In the genomic region with DNA sequence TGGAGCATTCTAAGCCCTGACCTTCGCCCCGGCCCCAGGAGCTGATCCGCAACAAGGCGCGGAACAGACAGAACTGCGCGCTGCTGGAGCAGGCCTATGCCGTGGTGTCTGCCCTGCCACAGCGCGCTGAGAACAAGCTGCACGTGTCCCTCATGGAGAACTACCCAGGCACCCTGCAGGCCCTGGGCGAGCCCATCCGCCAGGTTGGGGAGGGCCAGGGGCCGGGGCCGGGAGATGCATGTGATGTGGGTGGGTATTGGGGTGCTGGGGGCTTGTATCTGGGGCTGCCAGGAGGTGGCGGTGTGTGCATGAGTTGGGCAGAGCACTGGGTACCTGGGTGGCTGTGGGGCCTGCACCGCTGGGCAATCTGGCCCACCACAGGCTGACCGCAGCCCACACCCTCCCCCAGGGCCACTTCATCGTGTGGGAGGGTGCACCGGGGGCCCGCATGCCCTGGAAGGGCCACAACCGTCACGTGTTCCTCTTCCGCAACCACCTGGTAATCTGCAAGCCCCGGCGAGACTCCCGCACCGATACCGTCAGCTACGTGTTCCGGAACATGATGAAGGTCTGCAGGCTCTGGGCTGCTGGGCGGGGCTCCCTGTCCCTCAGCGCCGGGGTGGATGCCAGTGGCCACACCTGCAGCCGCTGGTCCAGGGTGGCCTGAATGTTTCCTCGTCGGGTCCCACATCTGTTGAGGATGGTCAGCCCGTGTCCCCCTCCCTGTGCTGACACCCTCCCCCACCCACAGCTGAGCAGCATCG, we compare ENCODE assay signal across 12 cellular contexts.
DNase-seq lines count a peak whose midpoint lies in the region; TF ChIP-seq lines count a peak whose summit lies in the region.
"Had no signal": no experiment of that assay in that cellular context is flagged by ENCODE, and none has a peak within 500 bp of the region (broad histone marks: within the 10 kb centered on the region; RNA-seq: fewer than 3 reads in every experiment).

No MANE protein-coding gene starts in this region.

- no peak overlapping the region for H3K27ac Mint-ChIP-seq in activated naive CD4-positive, alpha-beta T cell treated with anti-CD3 and anti-CD28 coated beads for 36 hours
- no peak overlapping the region for H3K27ac Mint-ChIP-seq in T-helper 2 cell treated with Interferon-gamma antibody and Interleukin-4, amounts not matched to agents 5 μg/mL and 100 μg/mL, for 36 hours

- no peaks in the 10 kb centered on the region for H3K27me3 Mint-ChIP-seq in activated naive CD4-positive, alpha-beta T cell treated with anti-CD3 and anti-CD28 coated beads for 36 hours (ENCODE audit: low read depth)
- H3K27me3 Mint-ChIP-seq in T-helper 2 cell treated with Interferon-gamma antibody and Interleukin-4, amounts not matched to agents 5 μg/mL and 100 μg/mL, for 36 hours (ENCODE audit: low read depth) = no peaks in the 10 kb centered on the region
- H3K27me3 Mint-ChIP-seq: CD8-positive, alpha-beta memory T cell had no signal

- H3K9me3 ChIP-seq in Peyer's patch = peaks cover 0 to 6% (median 0%) of the 10 kb centered on the region in 4 donors
- no peaks in the 10 kb centered on the region for H3K9me3 ChIP-seq in tibial artery

- CTCF ChIA-PET in activated naive CD4-positive, alpha-beta T cell treated with anti-CD3 and anti-CD28 coated beads for 36 hours (lab: Charles Lee) = interaction anchor here (0.6 kb wide), 1 partner anchor 174 kb away, joined by 3 read pairs; no protein-coding TSS in a partner anchor

- no peak overlapping the region for H3K4me3 Mint-ChIP-seq in activated naive CD4-positive, alpha-beta T cell treated with anti-CD3 and anti-CD28 coated beads for 36 hours
- no peak overlapping the region for H3K4me3 Mint-ChIP-seq in T-helper 2 cell treated with Interferon-gamma antibody and Interleukin-4, amounts not matched to agents 5 μg/mL and 100 μg/mL, for 36 hours
- H3K4me3 Mint-ChIP-seq: CD8-positive, alpha-beta memory T cell had no signal

- peak; percentile 9 for DNase-seq in activated naive CD4-positive, alpha-beta T cell treated with anti-CD3 and anti-CD28 coated beads for 36 hours
- DNase-seq in activated naive CD4-positive, alpha-beta T cell treated with Interleukin-2 at 50 U/mL for 16 hours = no peak
- DNase-seq in Peyer's patch = peak in 2 of 3 donors; percentile 44 to 51
- peak; percentile 3 for DNase-seq in iPS DF 4.7 (ENCODE audit: extremely low read depth, low spot score)
- peak; percentile 16 to 54 for DNase-seq in tibial artery
- no peak for DNase-seq in T-helper 2 cell treated with Interferon-gamma antibody and Interleukin-4, amounts not matched to agents 5 μg/mL and 100 μg/mL, for 36 hours (ENCODE audit: low spot score)
- no peak for DNase-seq in NCI-H1048 (lab: John Stamatoyannopoulos, UW)
- DNase-seq in NCI-H2081 (lab: John Stamatoyannopoulos, UW) = no peak
- DNase-seq: activated CD4-positive, alpha-beta T cell treated with anti-CD3 and anti-CD28 coated beads, Interleukin-2, amount 50 U/mL, for 1 hour; cortex of kidney had no signal

- H3K4me3 ChIP-seq in Peyer's patch (no peak overlapping the region), tibial artery (no peak overlapping the region)
- H3K4me3 ChIP-seq: lung had no signal

- H3K27me3 ChIP-seq in Peyer's patch (no peaks in the 10 kb centered on the region), tibial artery (no peaks in the 10 kb centered on the region)

- H3K36me3 Mint-ChIP-seq in activated naive CD4-positive, alpha-beta T cell treated with anti-CD3 and anti-CD28 coated beads for 36 hours (ENCODE audit: low read depth) = peaks cover 4% of the 10 kb centered on the region
- H3K36me3 Mint-ChIP-seq in T-helper 2 cell treated with Interferon-gamma antibody and Interleukin-4, amounts not matched to agents 5 μg/mL and 100 μg/mL, for 36 hours (ENCODE audit: low read depth) = peaks cover 2% of the 10 kb centered on the region

- no peaks in the 10 kb centered on the region for H3K4me1 ChIP-seq in Peyer's patch
- no peaks in the 10 kb centered on the region for H3K4me1 ChIP-seq in tibial artery

- no peak overlapping the region for H3K27ac ChIP-seq in Peyer's patch
- no peak overlapping the region for H3K27ac ChIP-seq in tibial artery

- no peaks in the 10 kb centered on the region for H3K4me1 Mint-ChIP-seq in activated naive CD4-positive, alpha-beta T cell treated with anti-CD3 and anti-CD28 coated beads for 36 hours (ENCODE audit: low read depth)
- no peaks in the 10 kb centered on the region for H3K4me1 Mint-ChIP-seq in T-helper 2 cell treated with Interferon-gamma antibody and Interleukin-4, amounts not matched to agents 5 μg/mL and 100 μg/mL, for 36 hours (ENCODE audit: low read depth)
- H3K4me1 Mint-ChIP-seq: CD8-positive, alpha-beta memory T cell had no signal

- no peaks in the 10 kb centered on the region for H3K36me3 ChIP-seq in Peyer's patch
- peaks cover 0 to 72% (median 0%) of the 10 kb centered on the region in 3 donors for H3K36me3 ChIP-seq in tibial artery

- H3K9me3 Mint-ChIP-seq in activated naive CD4-positive, alpha-beta T cell treated with anti-CD3 and anti-CD28 coated beads for 36 hours = peaks cover 9% of the 10 kb centered on the region
- peaks cover 10% of the 10 kb centered on the region for H3K9me3 Mint-ChIP-seq in T-helper 2 cell treated with Interferon-gamma antibody and Interleukin-4, amounts not matched to agents 5 μg/mL and 100 μg/mL, for 36 hours

- intact Hi-C loops in activated naive CD4-positive, alpha-beta T cell treated with anti-CD3 and anti-CD28 coated beads for 36 hours (cut with micrococcal nuclease) = no loop called here
- intact Hi-C loops in tibial artery (cut with DNase I; ENCODE audit: low total_unique reads) = no loop called here

- TF ChIP-seq CTCF in Peyer's patch (IDR thresholded peaks at IDR 0.05) (peak in 3 of 6 experiments; percentile 13 to 24 (median 23)), tibial artery (IDR thresholded peaks at IDR 0.05) (no peak)

- no peak for TF ChIP-seq POLR2A in Peyer's patch (IDR thresholded peaks at IDR 0.05)

Comparison
In these comparisons a context has a peak if more than half of its experiments do, and no peak if none do; other contexts are left out.
1. DNase-seq: peak in activated naive CD4-positive, alpha-beta T cell treated with anti-CD3 and anti-CD28 coated beads for 36 hours (single experiment), Peyer's patch (2 of 3), iPS DF 4.7 (single experiment) and tibial artery (2 of 2); none in activated naive CD4-positive, alpha-beta T cell treated with Interleukin-2 at 50 U/mL for 16 hours (single experiment), T-helper 2 cell treated with Interferon-gamma antibody and Interleukin-4, amounts not matched to agents 5 μg/mL and 100 μg/mL, for 36 hours (single experiment), NCI-H1048 (single experiment) and NCI-H2081 (0 of 2).